8 cellular contexts compared by ENCODE assay signal in genomic region chr20:48697845-48698491, GRCh38.
DNase-seq lines count a peak whose midpoint lies in the region; ATAC-seq and TF ChIP-seq lines count a peak whose summit lies in the region.

No MANE protein-coding gene starts in this region.

- no peak overlapping the region for H3K27ac Mint-ChIP-seq in type B pancreatic cell

- DNase-seq in NCI-H1694 (lab: John Stamatoyannopoulos, UW) (peak; percentile 62), NCI-H1694 treated with DMSO at 0.1 percent for 48 hours (lab: John Stamatoyannopoulos, UW) (no peak), SW480 (ENCODE audit: low spot score) (peak; percentile 76), foreskin fibroblast (peak; percentile 84 to 94), prostate gland (ENCODE audit: low spot score) (peak; percentile 71), type B pancreatic cell (ENCODE audit: extremely low spot score, unreplicated experiment) (no peak)
- DNase-seq in stimulated activated CD4-positive, alpha-beta T cell treated with anti-CD3 and anti-CD28 coated beads, Interleukin-2, amount 100 ng/mL, for 24 hours = no peak

- H3K36me3 ChIP-seq in prostate gland = no peaks in the 10 kb centered on the region

- no peak for ATAC-seq in HG03139 (IDR thresholded peaks at IDR 0.05; ENCODE audit: unreplicated experiment)

- peaks cover 13% of the 10 kb centered on the region for H3K27me3 Mint-ChIP-seq in type B pancreatic cell

- no peak for TF ChIP-seq CTCF in foreskin fibroblast (IDR thresholded peaks at IDR 0.05; ENCODE audit: low read depth, low read length)
- TF ChIP-seq CTCF in prostate gland (IDR thresholded peaks at IDR 0.05) = no peak
- TF ChIP-seq CTCF in type B pancreatic cell (conservative IDR thresholded peaks at IDR 0.05) = no peak

- H3K4me1 ChIP-seq in prostate gland (replicated peaks) = no peaks in the 10 kb centered on the region

- no peaks in the 10 kb centered on the region for H3K27me3 ChIP-seq in prostate gland (replicated peaks; ENCODE audit: insufficient read depth)

- no peak for TF ChIP-seq POLR2A in prostate gland (IDR thresholded peaks at IDR 0.05)

- H3K9me3 ChIP-seq in prostate gland = no peaks in the 10 kb centered on the region

- no peak overlapping the region for H3K4me3 ChIP-seq in foreskin fibroblast (ENCODE audit: low read depth in 1 of 2, low read length in 2 of 2)
- no peak overlapping the region for H3K4me3 ChIP-seq in prostate gland

- H3K27ac ChIP-seq in prostate gland = no peak overlapping the region

- peaks cover 14% of the 10 kb centered on the region for H3K4me1 Mint-ChIP-seq in type B pancreatic cell (ENCODE audit: unreplicated experiment)

- intact Hi-C loops in prostate gland (cut with DNase I) = no loop called here

- WGBS in prostate gland = 47% methylated on average over 7 of the region's 8 CpGs

- peaks cover 4% of the 10 kb centered on the region for H3K36me3 Mint-ChIP-seq in type B pancreatic cell

- no peak overlapping the region for H3K4me3 Mint-ChIP-seq in type B pancreatic cell

- H3K9me3 Mint-ChIP-seq in type B pancreatic cell = no peaks in the 10 kb centered on the region

Comparison
In these comparisons a context has a peak if more than half of its experiments do, and no peak if none do; other contexts are left out.
1. DNase-seq: peak in NCI-H1694 (single experiment), SW480 (single experiment), foreskin fibroblast (2 of 2) and prostate gland (single experiment); none in NCI-H1694 treated with DMSO at 0.1 percent for 48 hours (single experiment), type B pancreatic cell (single experiment) and stimulated activated CD4-positive, alpha-beta T cell treated with anti-CD3 and anti-CD28 coated beads, Interleukin-2, amount 100 ng/mL, for 24 hours (0 of 2).